Comparison of ENCODE assay signal across 10 cellular contexts in the genomic region with DNA sequence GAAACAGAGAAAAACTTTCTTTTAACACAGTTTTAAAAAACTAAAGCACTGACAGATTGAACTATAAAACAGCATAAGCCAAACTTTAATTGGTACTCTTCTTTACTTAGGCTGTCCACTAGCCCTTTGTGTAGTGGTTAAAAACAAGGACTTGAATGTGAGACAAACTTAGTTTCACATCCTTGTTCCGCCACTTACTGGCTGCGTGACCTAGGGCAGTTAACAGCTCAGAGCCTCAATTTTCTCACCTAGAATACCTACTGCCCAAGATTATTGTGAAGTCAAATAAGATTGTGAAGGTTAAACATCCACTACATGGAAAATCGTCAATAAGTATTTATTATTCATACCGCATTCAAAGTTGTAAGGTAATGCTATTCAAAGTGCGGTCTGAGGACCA. TPM values are rescaled to one million over a fixed set of nuclear protein-coding genes. Genes with fewer than 3 reads are reported as not detected.
DNase-seq lines count a peak whose midpoint lies in the region; ATAC-seq and TF ChIP-seq lines count a peak whose summit lies in the region.
"Had no signal": no experiment of that assay in that cellular context is flagged by ENCODE, and none has a peak within 500 bp of the region (broad histone marks: within the 10 kb centered on the region; RNA-seq: fewer than 3 reads in every experiment).

No MANE protein-coding gene starts in this region.

- peaks cover 6% of the 10 kb centered on the region for H3K4me1 ChIP-seq in iPS-15b (ENCODE audit: control insufficient read depth, insufficient read depth, low read length)
- H3K4me1 ChIP-seq: upper lobe of right lung had no signal

- no peak overlapping the region for H3K27ac Mint-ChIP-seq in chondrocyte (ENCODE audit: unreplicated experiment)
- H3K27ac Mint-ChIP-seq in activated CD4-positive, alpha-beta T cell treated with anti-CD3 and anti-CD28 coated beads, Interleukin-2, amount 10 ng/mL, durations not matched to agents 7 days and 5 days: no peak overlapping the region
- H3K27ac Mint-ChIP-seq: T-helper 1 cell treated with Interleukin-12 subunit alpha and Interleukin-12 subunit beta and Interleukin-4 antibody, amounts not matched to agents 30 μg/mL and 1 μg/mL, for 36 hours had no signal

- no peak for TF ChIP-seq CTCF in chondrocyte (IDR thresholded peaks at IDR 0.05)

- no peaks in the 10 kb centered on the region for H3K9me3 ChIP-seq in iPS-15b (ENCODE audit: control insufficient read depth, insufficient read depth, low read length)
- H3K9me3 ChIP-seq: upper lobe of right lung had no signal

- H3K4me3 Mint-ChIP-seq in chondrocyte (ENCODE audit: unreplicated experiment): no peak overlapping the region
- no peak overlapping the region for H3K4me3 Mint-ChIP-seq in activated CD4-positive, alpha-beta T cell treated with anti-CD3 and anti-CD28 coated beads, Interleukin-2, amount 10 ng/mL, durations not matched to agents 7 days and 5 days
- H3K4me3 Mint-ChIP-seq: T-helper 1 cell treated with Interleukin-12 subunit alpha and Interleukin-12 subunit beta and Interleukin-4 antibody, amounts not matched to agents 30 μg/mL and 1 μg/mL, for 36 hours had no signal

- DNase-seq in chondrocyte (ENCODE audit: low spot score): no peak
- no peak for DNase-seq in activated CD4-positive, alpha-beta T cell treated with anti-CD3 and anti-CD28 coated beads, Interleukin-2, amount 10 ng/mL, durations not matched to agents 7 days and 5 days
- DNase-seq in activated CD4-positive, alpha-beta T cell treated with anti-CD3 and anti-CD28 coated beads for 1 hour: no peak
- DNase-seq in NCI-H187 (lab: John Stamatoyannopoulos, UW): no peak
- DNase-seq: upper lobe of right lung had no signal

- H3K27me3 Mint-ChIP-seq in chondrocyte (ENCODE audit: low read depth): no peaks in the 10 kb centered on the region
- H3K27me3 Mint-ChIP-seq in activated CD4-positive, alpha-beta T cell treated with anti-CD3 and anti-CD28 coated beads, Interleukin-2, amount 10 ng/mL, durations not matched to agents 7 days and 5 days: peaks cover 15% of the 10 kb centered on the region

- H3K27me3 ChIP-seq in iPS-15b (ENCODE audit: control insufficient read depth, insufficient read depth, low read length): no peaks in the 10 kb centered on the region
- H3K27me3 ChIP-seq: upper lobe of right lung had no signal

- ATAC-seq in GM18517 (IDR thresholded peaks at IDR 0.05; ENCODE audit: unreplicated experiment): peak; percentile 74
- ATAC-seq in GM21723 (IDR thresholded peaks at IDR 0.05; ENCODE audit: unreplicated experiment): peak; percentile 68
- peak; percentile 60 for ATAC-seq in HG03457 (IDR thresholded peaks at IDR 0.05; ENCODE audit: unreplicated experiment)
- ATAC-seq: upper lobe of right lung had no signal

- H3K4me1 Mint-ChIP-seq in chondrocyte (ENCODE audit: low read depth): peaks cover 25% of the 10 kb centered on the region
- H3K4me1 Mint-ChIP-seq in activated CD4-positive, alpha-beta T cell treated with anti-CD3 and anti-CD28 coated beads, Interleukin-2, amount 10 ng/mL, durations not matched to agents 7 days and 5 days: peaks cover 32% of the 10 kb centered on the region

- no peaks in the 10 kb centered on the region for H3K36me3 ChIP-seq in iPS-15b (ENCODE audit: control insufficient read depth, insufficient read depth, low read length)
- H3K36me3 ChIP-seq: upper lobe of right lung had no signal

- H3K36me3 Mint-ChIP-seq in chondrocyte (ENCODE audit: low read depth): peaks cover 3% of the 10 kb centered on the region
- H3K36me3 Mint-ChIP-seq in activated CD4-positive, alpha-beta T cell treated with anti-CD3 and anti-CD28 coated beads, Interleukin-2, amount 10 ng/mL, durations not matched to agents 7 days and 5 days (ENCODE audit: low read depth): no peaks in the 10 kb centered on the region

- CTCF ChIA-PET in activated CD4-positive, alpha-beta T cell treated with anti-CD3 and anti-CD28 coated beads, Interleukin-2, amount 10 ng/mL, durations not matched to agents 7 days and 5 days (lab: Charles Lee): interaction anchor here (0.6 to 1.0 kb wide), 2 partner anchors 23 to 383 kb away, joined by 3 read pairs; no protein-coding TSS in a partner anchor

- H3K9me3 Mint-ChIP-seq in chondrocyte (ENCODE audit: low read depth): no peaks in the 10 kb centered on the region
- no peaks in the 10 kb centered on the region for H3K9me3 Mint-ChIP-seq in activated CD4-positive, alpha-beta T cell treated with anti-CD3 and anti-CD28 coated beads, Interleukin-2, amount 10 ng/mL, durations not matched to agents 7 days and 5 days
- H3K9me3 Mint-ChIP-seq: T-helper 1 cell treated with Interleukin-12 subunit alpha and Interleukin-12 subunit beta and Interleukin-4 antibody, amounts not matched to agents 30 μg/mL and 1 μg/mL, for 36 hours had no signal

- POLR2A ChIA-PET in activated CD4-positive, alpha-beta T cell treated with anti-CD3 and anti-CD28 coated beads, Interleukin-2, amount 10 ng/mL, durations not matched to agents 7 days and 5 days (lab: Charles Lee): no interaction called here

- peak overlapping the region; percentile 11 for H3K4me3 ChIP-seq in iPS-15b (ENCODE audit: low read depth, low read length)
- H3K4me3 ChIP-seq: upper lobe of right lung had no signal

- no peak overlapping the region for H3K9ac ChIP-seq in iPS-15b (ENCODE audit: low read depth, low read length)

RNA-seq across cellular contexts. Expression of a gene that starts 2.0 kb away (rescaled TPM):
- 4.6 to 9.6 TPM (median 4.9 TPM) in 3 replicates for total RNA-seq in chondrocyte
- total RNA-seq in activated CD4-positive, alpha-beta T cell treated with anti-CD3 and anti-CD28 coated beads, Interleukin-2, amount 10 ng/mL, durations not matched to agents 7 days and 5 days: 1 to 10 TPM; 3.9 to 4.0 TPM

RNA-seq across cellular contexts. Expression of a gene that starts 24.5 kb away (rescaled TPM):
- 17.0 to 17.7 TPM (median 17.0 TPM) in 3 replicates for total RNA-seq in chondrocyte
- not detected for total RNA-seq in activated CD4-positive, alpha-beta T cell treated with anti-CD3 and anti-CD28 coated beads, Interleukin-2, amount 10 ng/mL, durations not matched to agents 7 days and 5 days

Comparison
In these comparisons a context has a peak if more than half of its experiments do, and no peak if none do; other contexts are left out.
1. RNA of a gene that starts 24.5 kb away (total RNA-seq): 17.0 to 17.7 TPM in chondrocyte; not detected in activated CD4-positive, alpha-beta T cell treated with anti-CD3 and anti-CD28 coated beads, Interleukin-2, amount 10 ng/mL, durations not matched to agents 7 days and 5 days; every median in the first group is over 10 times any median in the second.
2. Peak in every context shown above with its lines, with median percentiles within 50 percentile points of each other: ATAC-seq.